In genomic region chr9:79054500-79054899, GRCh38 we compare ENCODE assay signal across 20 cellular contexts.
A peak's percentile ranks its signal among the peaks of the same experiment; 100 is the strongest.
DNase-seq lines count a peak whose midpoint lies in the region; ATAC-seq and TF ChIP-seq lines count a peak whose summit lies in the region.
"Had no signal": no experiment of that assay in that cellular context is flagged by ENCODE, and none has a peak within 500 bp of the region (broad histone marks: within the 10 kb centered on the region; RNA-seq: fewer than 3 reads in every experiment).

No MANE protein-coding gene starts in this region.

- TF ChIP-seq CTCF in astrocyte of the spinal cord (IDR thresholded peaks at IDR 0.05; ENCODE audit: low read depth, low read length) (no peak), glutamatergic neuron (IDR thresholded peaks at IDR 0.05; ENCODE audit: partially characterized antibody, unreplicated experiment) (no peak)

- H3K27ac Mint-ChIP-seq in stimulated activated naive CD8-positive, alpha-beta T cell treated with anti-CD3 and anti-CD28 coated beads, Interleukin-15, amount 100 ng/mL, for 72 hours = peak overlapping the region in 1 of 2 donors; percentile 20
- H3K27ac Mint-ChIP-seq in glutamatergic neuron (ENCODE audit: unreplicated experiment) = no peak overlapping the region
- H3K27ac Mint-ChIP-seq: CD8-positive, alpha-beta memory T cell; GM23338 had no signal

- peaks cover 4% of the 10 kb centered on the region for H3K36me3 Mint-ChIP-seq in glutamatergic neuron (ENCODE audit: unreplicated experiment)
- H3K36me3 Mint-ChIP-seq: CD8-positive, alpha-beta memory T cell had no signal

- peak; percentile 30 for DNase-seq in D341Med (ENCODE audit: low spot score)
- peak; percentile 68 for DNase-seq in M059J (ENCODE audit: low read depth)
- peak; percentile 5 for DNase-seq in astrocyte of the spinal cord (ENCODE audit: low read depth, low spot score)
- DNase-seq in non-pigmented ciliary epithelial cell (ENCODE audit: low read depth) = peak; percentile 19
- no peak for DNase-seq in stimulated activated naive CD8-positive, alpha-beta T cell treated with anti-CD3 and anti-CD28 coated beads, Interleukin-15, amount 100 ng/mL, for 72 hours
- no peak for DNase-seq in stimulated activated naive CD8-positive, alpha-beta T cell treated with anti-CD3 and anti-CD28 coated beads, Interleukin-15, Interleukin-2, amounts not matched to agents 100 U/mL and 50 U/mL, for 24 hours
- DNase-seq in glutamatergic neuron = no peak
- DNase-seq: CD8-positive, alpha-beta memory T cell; DMS79 treated with DMSO at 0.1 percent for 48 hours; GF-D8; KBM-7; NCI-H1048; NCI-H1436 treated with DMSO at 0.1 percent for 48 hours; NCI-H2081 treated with DMSO at 0.1 percent for 48 hours; NCI-H524; RPMI8226 had no signal

- no peak for ATAC-seq in stimulated activated naive CD8-positive, alpha-beta T cell treated with anti-CD3 and anti-CD28 coated beads, Interleukin-15, amount 100 ng/mL, for 72 hours
- ATAC-seq in HG03045 (IDR thresholded peaks at IDR 0.05; ENCODE audit: unreplicated experiment) = no peak
- ATAC-seq in stimulated activated naive CD8-positive, alpha-beta T cell treated with anti-CD3 and anti-CD28 coated beads, Interleukin-15, Interleukin-2, amounts not matched to agents 100 U/mL and 50 U/mL, for 24 hours = no peak
- ATAC-seq: GM23338 had no signal

- H3K27me3 Mint-ChIP-seq in stimulated activated naive CD8-positive, alpha-beta T cell treated with anti-CD3 and anti-CD28 coated beads, Interleukin-15, amount 100 ng/mL, for 72 hours = peaks cover 8% of the 10 kb centered on the region
- no peaks in the 10 kb centered on the region for H3K27me3 Mint-ChIP-seq in glutamatergic neuron (ENCODE audit: unreplicated experiment)
- H3K27me3 Mint-ChIP-seq: CD8-positive, alpha-beta memory T cell had no signal

- in situ Hi-C loops in astrocyte of the spinal cord (cut with HindIII; ENCODE audit: low sequenced_read_pairs) = no loop called here

- H3K4me3 ChIP-seq in astrocyte of the spinal cord (ENCODE audit: low read depth, low read length) = no peak overlapping the region
- H3K4me3 ChIP-seq: BLaER1 treated with 17β-estradiol and CSF1 and Interleukin-3, amounts not matched to agents 10 nM and 100 nM; GM23338; SJSA1 had no signal

- H3K9me3 Mint-ChIP-seq in stimulated activated naive CD8-positive, alpha-beta T cell treated with anti-CD3 and anti-CD28 coated beads, Interleukin-15, amount 100 ng/mL, for 72 hours = peaks cover 0 to 8% of the 10 kb centered on the region in 2 donors
- H3K9me3 Mint-ChIP-seq in glutamatergic neuron (ENCODE audit: unreplicated experiment) = no peaks in the 10 kb centered on the region
- H3K9me3 Mint-ChIP-seq: GM23338 had no signal

- H3K4me3 Mint-ChIP-seq in stimulated activated naive CD8-positive, alpha-beta T cell treated with anti-CD3 and anti-CD28 coated beads, Interleukin-15, amount 100 ng/mL, for 72 hours = no peak overlapping the region
- no peak overlapping the region for H3K4me3 Mint-ChIP-seq in glutamatergic neuron (ENCODE audit: unreplicated experiment)
- H3K4me3 Mint-ChIP-seq: CD8-positive, alpha-beta memory T cell; GM23338 had no signal

- no peaks in the 10 kb centered on the region for H3K4me1 Mint-ChIP-seq in stimulated activated naive CD8-positive, alpha-beta T cell treated with anti-CD3 and anti-CD28 coated beads, Interleukin-15, amount 100 ng/mL, for 72 hours
- no peaks in the 10 kb centered on the region for H3K4me1 Mint-ChIP-seq in glutamatergic neuron (ENCODE audit: low read depth, unreplicated experiment)
- H3K4me1 Mint-ChIP-seq: CD8-positive, alpha-beta memory T cell; GM23338 had no signal

Comparison
In these comparisons a context has a peak if more than half of its experiments do, and no peak if none do; other contexts are left out.
1. DNase-seq: peak in D341Med (single experiment), M059J (single experiment), astrocyte of the spinal cord (single experiment) and non-pigmented ciliary epithelial cell (single experiment); none in stimulated activated naive CD8-positive, alpha-beta T cell treated with anti-CD3 and anti-CD28 coated beads, Interleukin-15, amount 100 ng/mL, for 72 hours (0 of 2), stimulated activated naive CD8-positive, alpha-beta T cell treated with anti-CD3 and anti-CD28 coated beads, Interleukin-15, Interleukin-2, amounts not matched to agents 100 U/mL and 50 U/mL, for 24 hours (single experiment) and glutamatergic neuron (single experiment).